In genomic region chrX:134237363-134237702, GRCh38 we compare ENCODE assay signal across 10 cellular contexts. TPM values are rescaled to one million over a fixed set of nuclear protein-coding genes. Genes with fewer than 3 reads are reported as not detected.
DNase-seq lines count a peak whose midpoint lies in the region; ATAC-seq, FAIRE-seq and TF ChIP-seq lines count a peak whose summit lies in the region.
"Had no signal": no experiment of that assay in that cellular context is flagged by ENCODE, and none has a peak within 500 bp of the region (broad histone marks: within the 10 kb centered on the region; RNA-seq: fewer than 3 reads in every experiment).

No MANE protein-coding gene starts in this region.

- POLR2A ChIA-PET in HCT116 (lab: Charles Lee): no interaction called here

- H3K36me3 Mint-ChIP-seq in stimulated activated effector memory CD8-positive, alpha-beta T cell treated with anti-CD3 and anti-CD28 coated beads, Interleukin-12 subunit alpha, Interleukin-12 subunit beta, amount 100 ng/mL, for 72 hours: no peaks in the 10 kb centered on the region
- no peaks in the 10 kb centered on the region for H3K36me3 Mint-ChIP-seq in stimulated activated naive B cell treated with anti-CD40 and anti-IgM and Interleukin-4, amounts not matched to agents 10 μg/mL and 1 μg/mL and 100 μg/mL, for 72 hours
- H3K36me3 Mint-ChIP-seq: memory B cell had no signal

- dilution Hi-C loops in keratinocyte (cut with MboI; ENCODE audit: extremely low pct_ligation_motif_present, low sequenced_read_pairs): no loop called here

- H3K4me1 ChIP-seq in HCT116 (ENCODE audit: control insufficient read depth in 1 of 2, insufficient read depth in 2 of 2, low read length in 2 of 2) (no peaks in the 10 kb centered on the region; a peak in 2 of 4 replicates), keratinocyte (ENCODE audit: control insufficient read depth, extremely low read depth, insufficient read depth, low read length) (no peaks in the 10 kb centered on the region)

- peak overlapping the region; percentile 15 for H3K4me3 Mint-ChIP-seq in stimulated activated effector memory CD8-positive, alpha-beta T cell treated with anti-CD3 and anti-CD28 coated beads, Interleukin-12 subunit alpha, Interleukin-12 subunit beta, amount 100 ng/mL, for 72 hours
- peak overlapping the region in 1 of 2 donors; percentile 21 for H3K4me3 Mint-ChIP-seq in stimulated activated naive B cell treated with anti-CD40 and anti-IgM and Interleukin-4, amounts not matched to agents 10 μg/mL and 1 μg/mL and 100 μg/mL, for 72 hours

- TF ChIP-seq RAD21 in HCT116 (IDR thresholded peaks at IDR 0.05; ENCODE audit: low read depth): no peak

- H3K9me1 ChIP-seq in keratinocyte (ENCODE audit: control insufficient read depth, extremely low read depth, insufficient read depth, low read length): no peaks in the 10 kb centered on the region

- ATAC-seq in HCT116: no peak
- ATAC-seq in stimulated activated effector memory CD8-positive, alpha-beta T cell treated with anti-CD3 and anti-CD28 coated beads, Interleukin-12 subunit alpha, Interleukin-12 subunit beta, amount 100 ng/mL, for 72 hours: no peak
- no peak for ATAC-seq in stimulated activated naive B cell treated with anti-CD40 and anti-IgM and Interleukin-4, amounts not matched to agents 10 μg/mL and 1 μg/mL and 100 μg/mL, for 72 hours (replicated peaks)

- H3K9me3 Mint-ChIP-seq in stimulated activated effector memory CD8-positive, alpha-beta T cell treated with anti-CD3 and anti-CD28 coated beads, Interleukin-12 subunit alpha, Interleukin-12 subunit beta, amount 100 ng/mL, for 72 hours: no peaks in the 10 kb centered on the region
- no peaks in the 10 kb centered on the region for H3K9me3 Mint-ChIP-seq in stimulated activated naive B cell treated with anti-CD40 and anti-IgM and Interleukin-4, amounts not matched to agents 10 μg/mL and 1 μg/mL and 100 μg/mL, for 72 hours
- H3K9me3 Mint-ChIP-seq: memory B cell had no signal

- H3K27me3 Mint-ChIP-seq in stimulated activated naive B cell treated with anti-CD40 and anti-IgM and Interleukin-4, amounts not matched to agents 10 μg/mL and 1 μg/mL and 100 μg/mL, for 72 hours: peaks cover 15 to 22% of the 10 kb centered on the region in 2 donors

- H3K9me3 ChIP-seq in HCT116 (ENCODE audit: control insufficient read depth in 1 of 2, insufficient read depth in 1 of 2, low read depth in 1 of 2, low read length in 2 of 2): no peaks in the 10 kb centered on the region
- no peaks in the 10 kb centered on the region for H3K9me3 ChIP-seq in keratinocyte (ENCODE audit: control insufficient read depth, low read depth, low read length)

- in situ Hi-C loops in astrocyte of the spinal cord (cut with HindIII; ENCODE audit: low sequenced_read_pairs): no loop called here

- no peaks in the 10 kb centered on the region for H3K27me3 ChIP-seq in HCT116 (ENCODE audit: insufficient read depth, low read length)
- H3K27me3 ChIP-seq in keratinocyte (ENCODE audit: control insufficient read depth, extremely low read depth, insufficient read depth, low read length): peaks cover 3% of the 10 kb centered on the region

- no peaks in the 10 kb centered on the region for H3K4me1 Mint-ChIP-seq in stimulated activated effector memory CD8-positive, alpha-beta T cell treated with anti-CD3 and anti-CD28 coated beads, Interleukin-12 subunit alpha, Interleukin-12 subunit beta, amount 100 ng/mL, for 72 hours
- H3K4me1 Mint-ChIP-seq in stimulated activated naive B cell treated with anti-CD40 and anti-IgM and Interleukin-4, amounts not matched to agents 10 μg/mL and 1 μg/mL and 100 μg/mL, for 72 hours: no peaks in the 10 kb centered on the region
- H3K4me1 Mint-ChIP-seq: memory B cell had no signal

- CTCF ChIA-PET in HCT116 (lab: Charles Lee): no interaction called here

- intact Hi-C loops in HCT116 (cut with micrococcal nuclease): no loop called here

- H3K27ac ChIP-seq in HCT116 (ENCODE audit: low read depth, low read length) (no peak overlapping the region), keratinocyte (ENCODE audit: control insufficient read depth, insufficient read depth, low read length) (no peak overlapping the region)
- H3K27ac ChIP-seq: RWPE1 had no signal

- H3K79me2 ChIP-seq in HCT116 (ENCODE audit: insufficient read depth, low read length) (no peaks in the 10 kb centered on the region), keratinocyte (ENCODE audit: control insufficient read depth, insufficient read depth, low read length) (no peaks in the 10 kb centered on the region)

- H3K36me3 ChIP-seq in HCT116 (ENCODE audit: control insufficient read depth in 1 of 2, insufficient read depth in 2 of 2, low read length in 2 of 2) (no peaks in the 10 kb centered on the region), keratinocyte (ENCODE audit: control insufficient read depth in 2 of 2, extremely low read depth in 1 of 2, insufficient read depth in 2 of 2, low read length in 2 of 2) (no peaks in the 10 kb centered on the region)

- no TSS peak for BruUV-seq in HCT116 (replicated peaks; lab: Mats Ljungman, UMichigan)

- FAIRE-seq in keratinocyte (lab: Jason Lieb, UNC) (no peak), GM12892 (lab: Jason Lieb, UNC) (no peak)

- TF ChIP-seq POLR2A in HCT116 (IDR thresholded peaks at IDR 0.05; ENCODE audit: borderline replicate concordance, extremely low read depth, insufficient read depth, insufficient read length) (no peak), GM12892 (IDR thresholded peaks at IDR 0.05; ENCODE audit: low read depth, low read length) (no peak)

- RAD21 ChIA-PET in HCT116 (lab: Charles Lee; ENCODE audit: low non-redundant PET in 1 of 2, low total read pairs in 2 of 2, uncharacterized antibody in 2 of 2, unreplicated experiment in 2 of 2): no interaction called here

- no peaks in the 10 kb centered on the region for H4K20me1 ChIP-seq in HCT116 (ENCODE audit: insufficient read depth)
- no peaks in the 10 kb centered on the region for H4K20me1 ChIP-seq in keratinocyte (ENCODE audit: control insufficient read depth, extremely low read depth, insufficient read depth, low read length)

- no peak overlapping the region for H2AFZ ChIP-seq in HCT116 (ENCODE audit: low read depth, low read length, poor library complexity, severe bottlenecking)
- no peak overlapping the region for H2AFZ ChIP-seq in keratinocyte (ENCODE audit: control insufficient read depth, low read length)

- TF ChIP-seq CTCF in HCT116 (IDR thresholded peaks at IDR 0.05 in 2 of 3, conservative IDR thresholded peaks at IDR 0.05 in 1 of 3; ENCODE audit: borderline replicate concordance in 1 of 3, insufficient read depth in 1 of 3, low read depth in 2 of 3, low read length in 2 of 3): no peak
- TF ChIP-seq CTCF in astrocyte of the spinal cord (IDR thresholded peaks at IDR 0.05; ENCODE audit: low read depth, low read length): no peak
- TF ChIP-seq CTCF in keratinocyte (optimal IDR thresholded peaks at IDR 0.05 in 1 of 3, IDR thresholded peaks at IDR 0.05 in 1 of 3, conservative IDR thresholded peaks at IDR 0.05 in 1 of 3; ENCODE audit: extremely low read depth in 1 of 3, insufficient read depth in 2 of 3, low read length in 3 of 3): no peak

- DNase-seq in HCT116 (ENCODE audit: low read depth, low spot score): no peak
- DNase-seq in astrocyte of the spinal cord (ENCODE audit: low read depth, low spot score): no peak
- DNase-seq in keratinocyte (ENCODE audit: low read depth, low spot score): no peak
- DNase-seq in stimulated activated effector memory CD8-positive, alpha-beta T cell treated with anti-CD3 and anti-CD28 coated beads, Interleukin-12 subunit alpha, Interleukin-12 subunit beta, amount 100 ng/mL, for 72 hours (ENCODE audit: low spot score in 2 of 2): no peak
- no peak for DNase-seq in stimulated activated naive B cell treated with anti-CD40 and anti-IgM and Interleukin-4, amounts not matched to agents 10 μg/mL and 1 μg/mL and 100 μg/mL, for 72 hours
- no peak for DNase-seq in NCI-H1417 (lab: John Stamatoyannopoulos, UW)
- DNase-seq in GM12892 (ENCODE audit: insufficient read length): no peak
- no peak for DNase-seq in NCI-H1930 (lab: John Stamatoyannopoulos, UW)

- no peaks in the 10 kb centered on the region for H3K9me2 ChIP-seq in HCT116 (ENCODE audit: insufficient read depth)

- no peak overlapping the region for H3K27ac Mint-ChIP-seq in stimulated activated effector memory CD8-positive, alpha-beta T cell treated with anti-CD3 and anti-CD28 coated beads, Interleukin-12 subunit alpha, Interleukin-12 subunit beta, amount 100 ng/mL, for 72 hours
- H3K27ac Mint-ChIP-seq in stimulated activated naive B cell treated with anti-CD40 and anti-IgM and Interleukin-4, amounts not matched to agents 10 μg/mL and 1 μg/mL and 100 μg/mL, for 72 hours: no peak overlapping the region
- H3K27ac Mint-ChIP-seq: memory B cell had no signal

- peak overlapping the region; percentile 42 to 56 for H3K4me3 ChIP-seq in HCT116 (replicated peaks in 1 of 2; ENCODE audit: low read depth in 1 of 2, low read length in 2 of 2)
- H3K4me3 ChIP-seq in astrocyte of the spinal cord (ENCODE audit: low read depth, low read length): peak overlapping the region; percentile 51
- H3K4me3 ChIP-seq in keratinocyte (ENCODE audit: control insufficient read depth in 2 of 3, extremely low read depth in 1 of 3, insufficient read depth in 2 of 3, low read depth in 1 of 3, low read length in 3 of 3): peak overlapping the region in 2 of 3 experiments; percentile 12 to 35

- H3K9ac ChIP-seq in HCT116 (ENCODE audit: low read length) (no peak overlapping the region), keratinocyte (ENCODE audit: control insufficient read depth, extremely low read depth, insufficient read depth, low read length) (no peak overlapping the region)

- H3K4me2 ChIP-seq in HCT116 (ENCODE audit: low read length): peak overlapping the region; percentile 75
- H3K4me2 ChIP-seq in keratinocyte (ENCODE audit: control insufficient read depth, extremely low read depth, insufficient read depth, low read depth, low read length): peak overlapping the region; percentile 37

TF ChIP-seq in HCT116, 20 proteins besides CTCF, POLR2A, EP300 and RAD21 (continues in another document):
- no peak for TF ChIP-seq MAX (IDR thresholded peaks at IDR 0.05)

RNA-seq across cellular contexts. Expression of gene CCDC160, which starts 0.4 kb away (rescaled TPM):
- total RNA-seq in HCT116 (2021; ENCODE audit: unreplicated experiment): not detected
- polyA plus RNA-seq in HCT116 (2012): 0.04 TPM in 1 of 2 replicates, not detected in the other
- not detected in 3 replicates for polyA plus RNA-seq in keratinocyte
- not detected for polyA plus RNA-seq in keratinocyte (2011; ENCODE audit: low read depth)
- polyA plus RNA-seq in keratinocyte (2011; cell fraction: cytosol; rRNA removed): not detected in 2 replicates
- polyA plus RNA-seq in keratinocyte (2011; cell fraction: nucleus; rRNA removed): not detected in 2 replicates
- polyA plus RNA-seq in keratinocyte (2012; ENCODE audit: low replicate concordance): not detected in 2 replicates
- polyA minus RNA-seq in keratinocyte: not detected in 3 replicates
- not detected for polyA minus RNA-seq in keratinocyte (2011; cell fraction: cytosol; rRNA and poly(A)+ RNA removed)
- polyA minus RNA-seq in keratinocyte (2011; cell fraction: nucleus; rRNA and poly(A)+ RNA removed): not detected in 2 replicates
- not detected for polyA plus RNA-seq in GM12892 (2012; ENCODE audit: missing spikeins)
